Comparison of ENCODE assay signal across 18 cellular contexts in genomic region chr5:128412145-128412930, GRCh38.
DNase-seq lines count a peak whose midpoint lies in the region; TF ChIP-seq lines count a peak whose summit lies in the region.
"Had no signal": no experiment of that assay in that cellular context is flagged by ENCODE, and none has a peak within 500 bp of the region (broad histone marks: within the 10 kb centered on the region; RNA-seq: fewer than 3 reads in every experiment).

No MANE protein-coding gene starts in this region.

- H3K14ac ChIP-seq in H9 (ENCODE audit: insufficient read depth, low read length): no peak overlapping the region

- H3K79me1 ChIP-seq in H9 (ENCODE audit: insufficient read depth, low read depth, low read length, poor library complexity, severe bottlenecking): no peaks in the 10 kb centered on the region

- H3K4me3 ChIP-seq in WERI-Rb-1 (ENCODE audit: low read depth, low read length) (no peak overlapping the region), endodermal cell (ENCODE audit: low read length) (no peak overlapping the region), neural progenitor cell (no peak overlapping the region), testis (no peak overlapping the region), lower leg skin (ENCODE audit: low read depth, poor library complexity, severe bottlenecking) (no peak overlapping the region)

- H3K4me2 ChIP-seq in H9 (ENCODE audit: insufficient read depth, insufficient read length, low read length) (no peak overlapping the region), neural progenitor cell (no peak overlapping the region)
- H3K4me2 ChIP-seq: SK-N-SH had no signal

- H3K23ac ChIP-seq in H9 (ENCODE audit: insufficient read length, low read depth, low read length): no peak overlapping the region

- H2BK5ac ChIP-seq in H9 (ENCODE audit: insufficient read length, low read length): no peak overlapping the region

- no peak overlapping the region for H2BK15ac ChIP-seq in H9 (ENCODE audit: low read depth, low read length)

- H3T11ph ChIP-seq in H9 (ENCODE audit: low read length): no peak overlapping the region

- H4K8ac ChIP-seq in H9 (replicated peaks; ENCODE audit: insufficient read length, low read depth, low read length): no peak overlapping the region

- intact Hi-C loops in testis (cut with DNase I; ENCODE audit: low total_unique reads): no loop called here
- intact Hi-C loops in lower leg skin (cut with DNase I; ENCODE audit: low total_unique reads): no loop called here

- no peaks in the 10 kb centered on the region; a peak in 2 of 7 replicates for H3K36me3 Mint-ChIP-seq in H9 (ENCODE audit: insufficient read depth in 1 of 3, low read depth in 3 of 3)
- peaks cover 19% of the 10 kb centered on the region for H3K36me3 Mint-ChIP-seq in endodermal cell (ENCODE audit: low read depth)
- H3K36me3 Mint-ChIP-seq in neural progenitor cell: peaks cover 27% of the 10 kb centered on the region

- H2BK20ac ChIP-seq in H9 (ENCODE audit: low read depth, low read length, poor library complexity, severe bottlenecking): no peak overlapping the region

- H3F3A ChIP-seq in neural progenitor cell (ENCODE audit: low read depth): no peaks in the 10 kb centered on the region

- H3K4me3 Mint-ChIP-seq in H9: no peak overlapping the region
- no peak overlapping the region for H3K4me3 Mint-ChIP-seq in endodermal cell
- H3K4me3 Mint-ChIP-seq in neural progenitor cell: no peak overlapping the region
- H3K4me3 Mint-ChIP-seq: B cell; CD4-positive, alpha-beta T cell had no signal

- WGBS in H9 (ENCODE audit: extremely low coverage, insufficient read length, low lambda C conversion rate): no CpG with 5 or more reads among the region's 1 CpG
- WGBS in endodermal cell (ENCODE audit: insufficient coverage in 1 of 2, insufficient read length in 1 of 2), 2 experiments: 77% methylated on average over 1 of the region's 1 CpG; no CpG with 5 or more reads in 1 of the 2 experiments
- 84 to 94% methylated on average over 1 of the region's 1 CpG for WGBS in testis, 2 donors
- 67 to 73% methylated on average over 1 of the region's 1 CpG for WGBS in lower leg skin, 2 donors

- H3K9ac ChIP-seq in H9 (ENCODE audit: extremely low read depth, insufficient read length, low read length): no peak overlapping the region
- H3K9ac ChIP-seq in endodermal cell (ENCODE audit: extremely low read depth, low read length, poor library complexity, severe bottlenecking): no peak overlapping the region
- H3K9ac ChIP-seq in neural progenitor cell: no peak overlapping the region
- H3K9ac ChIP-seq: SK-N-SH had no signal

- H3K27ac Mint-ChIP-seq in H9: no peak overlapping the region
- peak overlapping the region; percentile 27 for H3K27ac Mint-ChIP-seq in endodermal cell
- H3K27ac Mint-ChIP-seq in neural progenitor cell: no peak overlapping the region
- H3K27ac Mint-ChIP-seq: B cell; CD4-positive, alpha-beta T cell had no signal

- H3K4me1 ChIP-seq in H9 (ENCODE audit: insufficient read depth, low read length) (no peaks in the 10 kb centered on the region; the same call in 1 of the 2 replicates), endodermal cell (ENCODE audit: control insufficient read depth, insufficient read depth, low read length) (no peaks in the 10 kb centered on the region), neural progenitor cell (peaks cover 20% of the 10 kb centered on the region), testis (no peaks in the 10 kb centered on the region)

- peaks cover 7 to 17% of the 10 kb centered on the region in 2 experiments for H3K4me1 Mint-ChIP-seq in H9
- peaks cover 19% of the 10 kb centered on the region for H3K4me1 Mint-ChIP-seq in endodermal cell
- peaks cover 13% of the 10 kb centered on the region for H3K4me1 Mint-ChIP-seq in neural progenitor cell
- H3K4me1 Mint-ChIP-seq: B cell had no signal

- no peak overlapping the region for H3K18ac ChIP-seq in H9 (ENCODE audit: insufficient read length, low read depth, low read length)

- H3K36me3 ChIP-seq in WERI-Rb-1 (no peaks in the 10 kb centered on the region), endodermal cell (ENCODE audit: control insufficient read depth, insufficient read depth, low read length) (peaks cover 7% of the 10 kb centered on the region), neural progenitor cell (no peaks in the 10 kb centered on the region), testis (ENCODE audit: low read depth, missing control alignments) (no peaks in the 10 kb centered on the region)

- TF ChIP-seq POLR2A in testis (IDR thresholded peaks at IDR 0.05) (no peak), lower leg skin (IDR thresholded peaks at IDR 0.05) (no peak)

- peaks cover 0 to 3% of the 10 kb centered on the region in 2 experiments; a peak in 2 of 5 replicates for H3K9me3 Mint-ChIP-seq in H9
- H3K9me3 Mint-ChIP-seq in endodermal cell: peaks cover 3% of the 10 kb centered on the region
- peaks cover 9% of the 10 kb centered on the region for H3K9me3 Mint-ChIP-seq in neural progenitor cell

- no peaks in the 10 kb centered on the region for H3K9me3 ChIP-seq in H9 (ENCODE audit: control insufficient read depth, low read depth, low read length)
- H3K9me3 ChIP-seq in WERI-Rb-1 (ENCODE audit: severe bottlenecking): no peaks in the 10 kb centered on the region
- H3K9me3 ChIP-seq in endodermal cell (ENCODE audit: control insufficient read depth, low read length): peaks cover 11% of the 10 kb centered on the region
- no peaks in the 10 kb centered on the region for H3K9me3 ChIP-seq in neural progenitor cell (ENCODE audit: low read depth)
- no peaks in the 10 kb centered on the region for H3K9me3 ChIP-seq in testis
- H3K9me3 ChIP-seq: SK-N-SH had no signal

- no peak overlapping the region for H4K91ac ChIP-seq in H9 (ENCODE audit: insufficient read length, low read depth, low read length)

- no peak overlapping the region for H2BK12ac ChIP-seq in H9 (ENCODE audit: insufficient read length, low read depth, low read length)

- H3K79me2 ChIP-seq in H9 (ENCODE audit: insufficient read depth, low read length) (no peaks in the 10 kb centered on the region), neural progenitor cell (ENCODE audit: low read depth) (no peaks in the 10 kb centered on the region)

- H3K23me2 ChIP-seq in H9 (ENCODE audit: insufficient read length, low read depth, low read length, poor library complexity, severe bottlenecking): no peaks in the 10 kb centered on the region

- no peak overlapping the region for H2AFZ ChIP-seq in H9 (ENCODE audit: low read length)
- H2AFZ ChIP-seq in neural progenitor cell (replicated peaks): no peak overlapping the region

- no peak overlapping the region for H3K4ac ChIP-seq in H9 (ENCODE audit: low read depth, low read length)

- no peak overlapping the region for H3K56ac ChIP-seq in H9 (ENCODE audit: insufficient read length, low read depth, low read length)

- no peak overlapping the region for H2AK5ac ChIP-seq in H9 (ENCODE audit: insufficient read length, low read length)

- H3K27me3 Mint-ChIP-seq in H9 (ENCODE audit: low read depth) (no peaks in the 10 kb centered on the region), endodermal cell (ENCODE audit: insufficient read depth) (no peaks in the 10 kb centered on the region), neural progenitor cell (ENCODE audit: insufficient read depth, low read depth) (no peaks in the 10 kb centered on the region)
- H3K27me3 Mint-ChIP-seq: B cell; CD4-positive, alpha-beta T cell had no signal

- TF ChIP-seq CTCF in H9 (conservative IDR thresholded peaks at IDR 0.05) (peak; percentile 54), WERI-Rb-1 (IDR thresholded peaks at IDR 0.05; ENCODE audit: low read depth, low read length) (0 out of 2 replicates have a peak, but pooled peaks have one; percentile 13), endodermal cell (conservative IDR thresholded peaks at IDR 0.05) (peak; percentile 66), neural progenitor cell (IDR thresholded peaks at IDR 0.05) (peak; percentile 28), testis (IDR thresholded peaks at IDR 0.05) (no peak), lower leg skin (IDR thresholded peaks at IDR 0.05) (no peak)

- no peak overlapping the region for H2BK120ac ChIP-seq in H9 (ENCODE audit: low read depth, low read length, poor library complexity, severe bottlenecking)

- H3K27ac ChIP-seq in H9 (ENCODE audit: insufficient read length, low read depth, low read length) (no peak overlapping the region), WERI-Rb-1 (no peak overlapping the region), endodermal cell (ENCODE audit: low read depth, low read length) (no peak overlapping the region), neural progenitor cell (no peak overlapping the region), testis (no peak overlapping the region)

- H3K27me3 ChIP-seq in H9 (ENCODE audit: insufficient read depth, low read length): no peaks in the 10 kb centered on the region
- H3K27me3 ChIP-seq in WERI-Rb-1 (ENCODE audit: insufficient read depth, low read depth, severe bottlenecking): no peaks in the 10 kb centered on the region
- no peaks in the 10 kb centered on the region for H3K27me3 ChIP-seq in endodermal cell (ENCODE audit: control insufficient read depth, insufficient read depth, low read length, poor library complexity, severe bottlenecking)
- no peaks in the 10 kb centered on the region for H3K27me3 ChIP-seq in neural progenitor cell
- no peaks in the 10 kb centered on the region for H3K27me3 ChIP-seq in testis

- H4K5ac ChIP-seq in H9 (ENCODE audit: insufficient read length, low read depth, low read length): no peak overlapping the region

- H4K20me1 ChIP-seq in H9 (ENCODE audit: control insufficient read depth, insufficient read depth, insufficient read length) (no peaks in the 10 kb centered on the region), neural progenitor cell (ENCODE audit: low read depth) (no peaks in the 10 kb centered on the region)

- DNase-seq in H9: no peak
- DNase-seq in WERI-Rb-1: no peak
- DNase-seq in endodermal cell: no peak
- no peak for DNase-seq in neural progenitor cell (ENCODE audit: low spot score)
- DNase-seq in testis: no peak
- DNase-seq in activated gamma-delta T cell (lab: John Stamatoyannopoulos, UW): no peak
- DNase-seq in lower leg skin (ENCODE audit: low spot score in 2 of 2): no peak
- DNase-seq: CD4-positive, alpha-beta T cell; DMS79; KG1; NCI-H1436; NCI-H2029; NCI-H2171 treated with DMSO at 0.1 percent for 48 hours; NCI-H446 treated with DMSO at 0.1 percent for 48 hours; NCI-H748 treated with DMSO at 0.1 percent for 48 hours; Right ventricle myocardium superior; SK-N-SH had no signal

Comparison
In these comparisons a context has a peak if more than half of its experiments do, and no peak if none do; other contexts are left out.
1. CTCF ChIP-seq: peak in H9 (single experiment), WERI-Rb-1 (single experiment), endodermal cell (single experiment) and neural progenitor cell (single experiment); none in testis (0 of 3) and lower leg skin (0 of 3).